1 cellular context compared by ENCODE assay signal in genomic region chr2:60066096-60066839, GRCh38.
A peak's percentile ranks its signal among the peaks of the same experiment; 100 is the strongest.
TF ChIP-seq lines count a peak whose summit lies in the region.

No MANE protein-coding gene starts in this region.

TF ChIP-seq in K562, 482 proteins besides CTCF, POLR2A, EP300 and RAD21 (continued from another document):
- no peak for TF ChIP-seq CEBPZ (IDR thresholded peaks at IDR 0.05; ENCODE audit: borderline replicate concordance, low read depth, low read length)
- peak; percentile 75 for TF ChIP-seq ZFP36 (IDR thresholded peaks at IDR 0.05; ENCODE audit: low read depth, low read length, partially characterized antibody)
- no peak for TF ChIP-seq CTBP1 (IDR thresholded peaks at IDR 0.05; ENCODE audit: borderline replicate concordance)
- TF ChIP-seq BCOR (IDR thresholded peaks at IDR 0.05) = peak; percentile 61; the same call in 1 of the 2 replicates
TF ChIP-seq in K562: peak in this region for 3.
